16 cellular contexts compared by ENCODE assay signal in genomic region chr1:167641786-167642500, GRCh38. TPM values are rescaled to one million over a fixed set of nuclear protein-coding genes. Genes with fewer than 3 reads are reported as not detected.
A peak's percentile ranks its signal among the peaks of the same experiment; 100 is the strongest.
DNase-seq lines count a peak whose midpoint lies in the region; ATAC-seq and TF ChIP-seq lines count a peak whose summit lies in the region.
"Had no signal": no experiment of that assay in that cellular context is flagged by ENCODE, and none has a peak within 500 bp of the region (broad histone marks: within the 10 kb centered on the region; RNA-seq: fewer than 3 reads in every experiment).

No MANE protein-coding gene starts in this region.

- H3K4ac ChIP-seq in IMR-90 (ENCODE audit: low read depth, low read length) = no peak overlapping the region

- H3K4me3 Mint-ChIP-seq in activated CD4-positive, alpha-beta T cell treated with anti-CD3 and anti-CD28 coated beads for 36 hours = no peak overlapping the region
- H3K4me3 Mint-ChIP-seq in activated naive CD8-positive, alpha-beta T cell = peak overlapping the region; percentile 60
- H3K4me3 Mint-ChIP-seq: HFFc6, nephron progenitor cell had no signal

- no peaks in the 10 kb centered on the region for H3K36me3 ChIP-seq in IMR-90 (ENCODE audit: control insufficient read depth, insufficient read depth, low read length)
- H3K36me3 ChIP-seq in neutrophil = peaks cover 82% of the 10 kb centered on the region
- H3K36me3 ChIP-seq in uterus = no peaks in the 10 kb centered on the region
- H3K36me3 ChIP-seq: suprapubic skin had no signal

- no peak for TF ChIP-seq POLR2A in IMR-90 (IDR thresholded peaks at IDR 0.05; ENCODE audit: low read depth, low read length)
- TF ChIP-seq POLR2A in uterus (IDR thresholded peaks at IDR 0.05) = no peak

- H2BK5ac ChIP-seq in IMR-90 (ENCODE audit: low read depth, low read length, poor library complexity, severe bottlenecking) = no peak overlapping the region

- no peak overlapping the region for H3K56ac ChIP-seq in IMR-90 (ENCODE audit: extremely low read depth, insufficient read depth, low read length)

- no peak overlapping the region for H3K14ac ChIP-seq in IMR-90 (replicated peaks; ENCODE audit: low read depth, low read length)

- H3K4me1 Mint-ChIP-seq in activated CD4-positive, alpha-beta T cell treated with anti-CD3 and anti-CD28 coated beads for 36 hours = peaks cover 88% of the 10 kb centered on the region
- H3K4me1 Mint-ChIP-seq in activated naive CD8-positive, alpha-beta T cell (ENCODE audit: low read depth) = peaks cover 92% of the 10 kb centered on the region

- H3K9me3 ChIP-seq in IMR-90 (ENCODE audit: control insufficient read depth, insufficient read depth, low read length) (no peaks in the 10 kb centered on the region), neutrophil (no peaks in the 10 kb centered on the region), uterus (no peaks in the 10 kb centered on the region)
- H3K9me3 ChIP-seq: esophagus muscularis mucosa, suprapubic skin had no signal

- 30% methylated on average over 2 of the region's 7 CpGs; no CpG with 5 or more reads in 1 of the 2 experiments for WGBS in IMR-90 (ENCODE audit: extremely low coverage in 2 of 2, insufficient read length in 1 of 2), 2 experiments

- no peaks in the 10 kb centered on the region for H3K27me3 Mint-ChIP-seq in activated CD4-positive, alpha-beta T cell treated with anti-CD3 and anti-CD28 coated beads for 36 hours
- H3K27me3 Mint-ChIP-seq in activated naive CD8-positive, alpha-beta T cell = no peaks in the 10 kb centered on the region

- H2BK15ac ChIP-seq in IMR-90 (ENCODE audit: low read depth, low read length) = no peak overlapping the region

- intact Hi-C loops in activated CD4-positive, alpha-beta T cell treated with anti-CD3 and anti-CD28 coated beads for 36 hours (cut with DNase I, micrococcal nuclease) = no loop called here
- intact Hi-C loops in IMR-90 (cut with micrococcal nuclease) (no loop called here), uterus (cut with DNase I; ENCODE audit: low total_unique reads) (no loop called here)

- H3K27ac ChIP-seq in IMR-90 (ENCODE audit: insufficient read depth, low read length) = no peak overlapping the region
- H3K27ac ChIP-seq in neutrophil = peak overlapping the region; percentile 99
- no peak overlapping the region for H3K27ac ChIP-seq in substantia nigra (ENCODE audit: low read depth, low read length, poor library complexity, severe bottlenecking)
- no peak overlapping the region for H3K27ac ChIP-seq in uterus
- H3K27ac ChIP-seq: esophagus muscularis mucosa, suprapubic skin had no signal

- H2BK20ac ChIP-seq in IMR-90 (ENCODE audit: low read depth, low read length) = no peak overlapping the region

- no peak overlapping the region for H3K23ac ChIP-seq in IMR-90 (ENCODE audit: low read depth, low read length)

- no peak overlapping the region for H2AK5ac ChIP-seq in IMR-90 (ENCODE audit: low read depth, low read length)

- H3K4me3 ChIP-seq in IMR-90 (ENCODE audit: insufficient read depth, low read depth, low read length) (no peak overlapping the region), neutrophil (ENCODE audit: low read depth in 1 of 2, low read length in 1 of 2) (no peak overlapping the region), uterus (no peak overlapping the region)
- H3K4me3 ChIP-seq: esophagus muscularis mucosa, suprapubic skin had no signal

- TF ChIP-seq RAD21 in IMR-90 (IDR thresholded peaks at IDR 0.05; ENCODE audit: low read length) = no peak

- H3K4me2 ChIP-seq in IMR-90 (ENCODE audit: low read depth, low read length) = no peak overlapping the region

- no peaks in the 10 kb centered on the region for H3K79me1 ChIP-seq in IMR-90 (ENCODE audit: low read depth in 1 of 2, low read length in 2 of 2)

- no peak overlapping the region for H4K91ac ChIP-seq in IMR-90 (ENCODE audit: insufficient read depth, low read depth, low read length)

- H2AK9ac ChIP-seq in IMR-90 (replicated peaks; ENCODE audit: low read depth, low read length, poor library complexity) = no peak overlapping the region

- ATAC-seq in activated CD4-positive, alpha-beta T cell treated with anti-CD3 and anti-CD28 coated beads for 36 hours = peak; percentile 38
- no peak for ATAC-seq in IMR-90 (ENCODE audit: low read depth)
- ATAC-seq in HG03097 (IDR thresholded peaks at IDR 0.05; ENCODE audit: low FRiP score, unreplicated experiment) = no peak
- ATAC-seq: left cardiac atrium, right cardiac atrium had no signal

- no peak overlapping the region for H3K18ac ChIP-seq in IMR-90 (ENCODE audit: low read depth, low read length)

- H3K4me1 ChIP-seq in IMR-90 (ENCODE audit: control insufficient read depth, insufficient read depth, low read length) (no peaks in the 10 kb centered on the region), neutrophil (ENCODE audit: control insufficient read depth in 1 of 2, insufficient read depth in 1 of 2, low read depth in 1 of 2, low read length in 1 of 2) (peaks cover 38 to 72% of the 10 kb centered on the region in 2 experiments), uterus (peaks cover 0 to 4% of the 10 kb centered on the region in 2 donors)

- POLR2A ChIA-PET in activated CD4-positive, alpha-beta T cell treated with anti-CD3 and anti-CD28 coated beads for 36 hours (lab: Charles Lee) = interaction anchor here (0.5 to 0.9 kb wide), 2 partner anchors 10 to 172 kb away, joined by 3 to 7 read pairs; no protein-coding TSS in a partner anchor
- POLR2A ChIA-PET in IMR-90 (lab: Charles Lee; ENCODE audit: unreplicated experiment) = interaction anchor here (0.6 kb wide), 1 partner anchor 479 kb away, joined by 3 read pairs; no protein-coding TSS in a partner anchor

- H3K9me1 ChIP-seq in IMR-90 (ENCODE audit: insufficient read depth, low read length) = no peaks in the 10 kb centered on the region

- peak; percentile 27 for DNase-seq in activated CD4-positive, alpha-beta T cell treated with anti-CD3 and anti-CD28 coated beads for 36 hours
- DNase-seq in activated CD4-positive, alpha-beta T cell treated with anti-CD3 and anti-CD28 coated beads for 48 hours = no peak
- no peak for DNase-seq in IMR-90
- DNase-seq in substantia nigra (lab: John Stamatoyannopoulos, UW) = no peak
- no peak for DNase-seq in uterus
- DNase-seq: HFFc6, left cardiac atrium, MV-4-11, nephron progenitor cell, right cardiac atrium had no signal

- no peak overlapping the region for H2AFZ ChIP-seq in IMR-90 (replicated peaks; ENCODE audit: low read length, poor library complexity)

- BruUV-seq in IMR-90 (replicated peaks; lab: Mats Ljungman, UMichigan) = no TSS peak

- no peak overlapping the region for H3K9ac ChIP-seq in IMR-90 (ENCODE audit: low read depth, low read length)

- H2BK120ac ChIP-seq in IMR-90 (ENCODE audit: low read depth, low read length) = no peak overlapping the region

- TF ChIP-seq CTCF in IMR-90 (conservative IDR thresholded peaks at IDR 0.05; ENCODE audit: low read depth, low read length) (no peak), neutrophil (IDR thresholded peaks at IDR 0.05) (no peak), uterus (IDR thresholded peaks at IDR 0.05) (no peak)

- H4K20me1 ChIP-seq in IMR-90 (ENCODE audit: insufficient read depth, low read length) = no peaks in the 10 kb centered on the region

- no peak overlapping the region for H4K5ac ChIP-seq in IMR-90 (ENCODE audit: low read depth, low read length)

- no peak overlapping the region for H4K8ac ChIP-seq in IMR-90 (ENCODE audit: low read depth in 2 of 2, low read length in 2 of 2)

- H3K27me3 ChIP-seq in IMR-90 (ENCODE audit: control insufficient read depth, insufficient read depth, low read length) = peaks cover 26% of the 10 kb centered on the region
- no peaks in the 10 kb centered on the region for H3K27me3 ChIP-seq in neutrophil
- H3K27me3 ChIP-seq in uterus = no peaks in the 10 kb centered on the region
- H3K27me3 ChIP-seq: esophagus muscularis mucosa, suprapubic skin had no signal

- dilution Hi-C loops in IMR-90 (cut with HindIII; ENCODE audit: low sequenced_read_pairs, unreplicated experiment) = no loop called here

- in situ Hi-C loops in IMR-90 (cut with MboI; ENCODE audit: low sequenced_read_pairs) = no loop called here

- H3K36me3 Mint-ChIP-seq in activated CD4-positive, alpha-beta T cell treated with anti-CD3 and anti-CD28 coated beads for 36 hours (ENCODE audit: low read depth) = peaks cover 55% of the 10 kb centered on the region
- H3K36me3 Mint-ChIP-seq in activated naive CD8-positive, alpha-beta T cell = peaks cover 7% of the 10 kb centered on the region

- CTCF ChIA-PET in activated CD4-positive, alpha-beta T cell treated with anti-CD3 and anti-CD28 coated beads for 36 hours (lab: Charles Lee) = interaction anchor here (0.7 to 1.1 kb wide), 6 partner anchors 11 to 88 kb away, joined by 3 to 6 read pairs (median 3); partner anchors contain the start of gene CREG1
- CTCF ChIA-PET in IMR-90 (lab: Yijun Ruan, JAX) = no interaction called here

- H3K9me3 Mint-ChIP-seq in activated CD4-positive, alpha-beta T cell treated with anti-CD3 and anti-CD28 coated beads for 36 hours (ENCODE audit: low read depth) = no peaks in the 10 kb centered on the region
- H3K9me3 Mint-ChIP-seq in activated naive CD8-positive, alpha-beta T cell (ENCODE audit: low read depth) = no peaks in the 10 kb centered on the region
- H3K9me3 Mint-ChIP-seq: HFFc6, nephron progenitor cell had no signal

- H3K27ac Mint-ChIP-seq in activated CD4-positive, alpha-beta T cell treated with anti-CD3 and anti-CD28 coated beads for 36 hours = peak overlapping the region; percentile 56
- H3K27ac Mint-ChIP-seq in activated naive CD8-positive, alpha-beta T cell = peak overlapping the region; percentile 87
- H3K27ac Mint-ChIP-seq: HFFc6, nephron progenitor cell had no signal

TF ChIP-seq in IMR-90, 13 proteins besides CTCF, POLR2A, EP300 and RAD21:
- peak; percentile 57; the same call in 1 of the 2 replicates for TF ChIP-seq MAFK (IDR thresholded peaks at IDR 0.05; ENCODE audit: low read depth, low read length)
- TF ChIP-seq CEBPB (IDR thresholded peaks at IDR 0.05; ENCODE audit: low read depth, low read length) = no peak

RNA-seq across cellular contexts. Expression of gene RCSD1, which starts 11.9 kb away (rescaled TPM):
- total RNA-seq in activated CD4-positive, alpha-beta T cell treated with anti-CD3 and anti-CD28 coated beads for 36 hours = 10 to 100 TPM; 59.9 to 62.0 TPM
- total RNA-seq in IMR-90 (2012; rRNA removed) (not detected in 2 replicates), uterus (10 to 100 TPM in 2 of 4 donors, 1 to 10 TPM in 2; 1.8 to 21.3 (median 12.5) TPM)
- polyA plus RNA-seq in IMR-90 (2012; rRNA removed) = 0.03 TPM in 1 of 2 replicates, not detected in the other
- 0.01 TPM in 1 of 2 replicates, not detected in the other for polyA plus RNA-seq in IMR-90 (2012; cell fraction: cytosol; rRNA removed)
- polyA plus RNA-seq in IMR-90 (2012; cell fraction: nucleus; rRNA removed; ENCODE audit: low replicate concordance) = not detected in 2 replicates
- total RNA-seq: A673, HFFc6 had no signal
